21 cellular contexts compared by ENCODE assay signal in genomic region chr3:56764904-56765445, GRCh38. TPM values are rescaled to one million over a fixed set of nuclear protein-coding genes. Genes with fewer than 3 reads are reported as not detected.
DNase-seq lines count a peak whose midpoint lies in the region; ATAC-seq, FAIRE-seq and TF ChIP-seq lines count a peak whose summit lies in the region.
"Had no signal": no experiment of that assay in that cellular context is flagged by ENCODE, and none has a peak within 500 bp of the region (broad histone marks: within the 10 kb centered on the region; RNA-seq: fewer than 3 reads in every experiment).

No MANE protein-coding gene starts in this region.

- no TSS peak for BruUV-seq in HepG2 (replicated peaks; lab: Mats Ljungman, UMichigan)

- TF ChIP-seq POLR2A in HepG2 (IDR thresholded peaks at IDR 0.05; ENCODE audit: insufficient read depth in 1 of 2, low read depth in 2 of 2, low read length in 2 of 2) (no peak), right lobe of liver (IDR thresholded peaks at IDR 0.05) (no peak)

- peaks cover 6% of the 10 kb centered on the region for H3K79me2 ChIP-seq in HepG2 (ENCODE audit: insufficient read depth, low read length)

- H2AFZ ChIP-seq in HepG2 (ENCODE audit: low read length), result no peak overlapping the region

- no peaks in the 10 kb centered on the region for H3K9me3 ChIP-seq in HepG2 (ENCODE audit: low read length)
- no peaks in the 10 kb centered on the region for H3K9me3 ChIP-seq in right lobe of liver
- H3K9me3 ChIP-seq: suprapubic skin had no signal

- POLR2A ChIA-PET in HepG2 (lab: Yijun Ruan, JAX), result no interaction called here

- ATAC-seq in HepG2, result no peak
- no peak for ATAC-seq in right lobe of liver
- no peak for ATAC-seq in Right ventricle myocardium superior (ENCODE audit: poor library complexity)
- ATAC-seq: PC-3 had no signal

- H3K27ac Mint-ChIP-seq in activated T-helper 2 cell treated with anti-CD3 and anti-CD28 coated beads, Interferon-gamma antibody, Interleukin-2, Interleukin-4, amounts not matched to agents 10 μg/mL and 5 μg/mL and 100 μg/mL, durations not matched to agents 14 hours and 24 hours and 36 hours, result peak overlapping the region; percentile 23
- peak overlapping the region; percentile 64 for H3K27ac Mint-ChIP-seq in mesothelial cell of epicardium
- H3K27ac Mint-ChIP-seq: T-helper 1 cell treated with Interleukin-12 subunit alpha and Interleukin-12 subunit beta and Interleukin-4 antibody, amounts not matched to agents 30 μg/mL and 1 μg/mL, for 36 hours had no signal

- TF ChIP-seq EP300 in HepG2 (IDR thresholded peaks at IDR 0.05; ENCODE audit: low read depth in 2 of 2, low read length in 2 of 2), result no peak
- no peak for TF ChIP-seq EP300 in HepG2 (CRISPR knock-in tag; IDR thresholded peaks at IDR 0.05; ENCODE audit: borderline replicate concordance)

- H3K36me3 ChIP-seq in HepG2 (replicated peaks in 1 of 2; ENCODE audit: control insufficient read depth in 1 of 2, insufficient read depth in 2 of 2, low read length in 2 of 2), result peaks cover 6 to 21% of the 10 kb centered on the region in 2 experiments
- H3K36me3 ChIP-seq in right lobe of liver, result no peaks in the 10 kb centered on the region

- H3K4me2 ChIP-seq in HepG2 (ENCODE audit: low read depth, low read length), result no peak overlapping the region

- FAIRE-seq in HepG2 (lab: Jason Lieb, UNC), result no peak
- FAIRE-seq: islet of Langerhans had no signal

- H3K27me3 ChIP-seq in HepG2 (ENCODE audit: control insufficient read depth in 1 of 2, insufficient read depth in 2 of 2, low read length in 2 of 2) (no peaks in the 10 kb centered on the region), right lobe of liver (no peaks in the 10 kb centered on the region)
- H3K27me3 ChIP-seq: dorsolateral prefrontal cortex, suprapubic skin had no signal

- intact Hi-C loops in HepG2 (cut with micrococcal nuclease; ENCODE audit: unreplicated experiment) (no loop called here), right lobe of liver (cut with DNase I) (no loop called here), Right ventricle myocardium superior (cut with DNase I) (no loop called here)
- intact Hi-C loops in activated T-helper 2 cell treated with anti-CD3 and anti-CD28 coated beads, Interferon-gamma antibody, Interleukin-2, Interleukin-4, amounts not matched to agents 10 μg/mL and 5 μg/mL and 100 μg/mL, durations not matched to agents 14 hours and 24 hours and 36 hours (cut with micrococcal nuclease), result no loop called here

- no peak overlapping the region for H3K9ac ChIP-seq in HepG2 (ENCODE audit: insufficient read depth, low read depth, low read length)

- H3K4me1 ChIP-seq in HepG2 (ENCODE audit: insufficient read depth, low read length), result no peaks in the 10 kb centered on the region
- H3K4me1 ChIP-seq in right lobe of liver, result no peaks in the 10 kb centered on the region

- H3K36me3 Mint-ChIP-seq in activated T-helper 2 cell treated with anti-CD3 and anti-CD28 coated beads, Interferon-gamma antibody, Interleukin-2, Interleukin-4, amounts not matched to agents 10 μg/mL and 5 μg/mL and 100 μg/mL, durations not matched to agents 14 hours and 24 hours and 36 hours (ENCODE audit: low read depth), result peaks cover 73% of the 10 kb centered on the region
- H3K36me3 Mint-ChIP-seq in mesothelial cell of epicardium, result no peaks in the 10 kb centered on the region

- no peaks in the 10 kb centered on the region for H4K20me1 ChIP-seq in HepG2 (ENCODE audit: insufficient read depth, low read length)

- H3K4me1 Mint-ChIP-seq in activated T-helper 2 cell treated with anti-CD3 and anti-CD28 coated beads, Interferon-gamma antibody, Interleukin-2, Interleukin-4, amounts not matched to agents 10 μg/mL and 5 μg/mL and 100 μg/mL, durations not matched to agents 14 hours and 24 hours and 36 hours (ENCODE audit: low read depth), result peaks cover 54% of the 10 kb centered on the region
- peaks cover 26% of the 10 kb centered on the region for H3K4me1 Mint-ChIP-seq in mesothelial cell of epicardium

- no peaks in the 10 kb centered on the region for H3K9me3 Mint-ChIP-seq in activated T-helper 2 cell treated with anti-CD3 and anti-CD28 coated beads, Interferon-gamma antibody, Interleukin-2, Interleukin-4, amounts not matched to agents 10 μg/mL and 5 μg/mL and 100 μg/mL, durations not matched to agents 14 hours and 24 hours and 36 hours
- no peaks in the 10 kb centered on the region for H3K9me3 Mint-ChIP-seq in mesothelial cell of epicardium
- H3K9me3 Mint-ChIP-seq: T-helper 1 cell treated with Interleukin-12 subunit alpha and Interleukin-12 subunit beta and Interleukin-4 antibody, amounts not matched to agents 30 μg/mL and 1 μg/mL, for 36 hours had no signal

- in situ Hi-C loops in HepG2 (cut with HindIII; ENCODE audit: extremely low pct_ligation_motif_present, low pct_unique_long_range_greater_than_20kb), result no loop called here

- TF ChIP-seq RAD21 in HepG2 (CRISPR knock-in tag; IDR thresholded peaks at IDR 0.05), result no peak

- H3K4me3 ChIP-seq in HepG2 (replicated peaks in 1 of 3; ENCODE audit: insufficient read depth in 1 of 3, low read depth in 2 of 3, low read length in 3 of 3) (no peak overlapping the region), right lobe of liver (no peak overlapping the region)
- H3K4me3 ChIP-seq: dorsolateral prefrontal cortex, lung, suprapubic skin had no signal

- WGBS in HepG2 (ENCODE audit: low lambda C conversion rate), result 88% methylated on average over 6 of the region's 6 CpGs
- 72% methylated on average over 4 of the region's 6 CpGs for WGBS in right lobe of liver (ENCODE audit: insufficient coverage, low coverage, low lambda C conversion rate, missing lambda C conversion rate)

- DNase-seq in HepG2 (ENCODE audit: low spot score) (no peak), right lobe of liver (no peak), mesothelial cell of epicardium (ENCODE audit: low spot score in 2 of 2, unreplicated experiment in 2 of 2) (no peak), NCI-H2107 (lab: John Stamatoyannopoulos, UW) (no peak), Right ventricle myocardium superior (no peak), putamen (ENCODE audit: low spot score) (no peak)
- DNase-seq in activated T-helper 2 cell treated with anti-CD3 and anti-CD28 coated beads, Interferon-gamma antibody, Interleukin-2, Interleukin-4, amounts not matched to agents 10 μg/mL and 5 μg/mL and 100 μg/mL, durations not matched to agents 14 hours and 24 hours and 36 hours (ENCODE audit: low spot score), result no peak
- DNase-seq: Calu3, caudate nucleus, dorsolateral prefrontal cortex, EL, foreskin fibroblast, H7, hippocampal formation, KBM-7, PC-3 had no signal

- TF ChIP-seq CTCF in HepG2 (CRISPR knock-in tag; IDR thresholded peaks at IDR 0.05) (no peak), right lobe of liver (IDR thresholded peaks at IDR 0.05) (no peak), mesothelial cell of epicardium (IDR thresholded peaks at IDR 0.05; ENCODE audit: unreplicated experiment) (no peak)

- no peak overlapping the region for H3K4me3 Mint-ChIP-seq in activated T-helper 2 cell treated with anti-CD3 and anti-CD28 coated beads, Interferon-gamma antibody, Interleukin-2, Interleukin-4, amounts not matched to agents 10 μg/mL and 5 μg/mL and 100 μg/mL, durations not matched to agents 14 hours and 24 hours and 36 hours (ENCODE audit: low read depth)
- H3K4me3 Mint-ChIP-seq in mesothelial cell of epicardium, result no peak overlapping the region
- H3K4me3 Mint-ChIP-seq: T-helper 1 cell treated with Interleukin-12 subunit alpha and Interleukin-12 subunit beta and Interleukin-4 antibody, amounts not matched to agents 30 μg/mL and 1 μg/mL, for 36 hours had no signal

- H3K27ac ChIP-seq in HepG2 (ENCODE audit: extremely low read length, insufficient read depth, low read length), result no peak overlapping the region
- no peak overlapping the region for H3K27ac ChIP-seq in right lobe of liver
- H3K27ac ChIP-seq: dorsolateral prefrontal cortex, epithelial cell of prostate, suprapubic skin had no signal

- no peaks in the 10 kb centered on the region for H3K27me3 Mint-ChIP-seq in activated T-helper 2 cell treated with anti-CD3 and anti-CD28 coated beads, Interferon-gamma antibody, Interleukin-2, Interleukin-4, amounts not matched to agents 10 μg/mL and 5 μg/mL and 100 μg/mL, durations not matched to agents 14 hours and 24 hours and 36 hours (ENCODE audit: low read depth)
- H3K27me3 Mint-ChIP-seq in mesothelial cell of epicardium (ENCODE audit: low read depth), result no peaks in the 10 kb centered on the region

- CTCF ChIA-PET in HepG2 (lab: Yijun Ruan, JAX; ENCODE audit: low intra/inter-chr PET ratio, low total read pairs), result no interaction called here

TF ChIP-seq in HepG2, 621 proteins besides CTCF, POLR2A, EP300 and RAD21 (continues in another document):
- TF ChIP-seq AGO2 (optimal IDR thresholded peaks at IDR 0.05; ENCODE audit: low read depth, low read length), result no peak
- peak; percentile 94 for TF ChIP-seq BCL6 (CRISPR knock-in tag; IDR thresholded peaks at IDR 0.05)

RNA-seq across cellular contexts. Expression of gene ARHGEF3, which starts 36.8 kb away (rescaled TPM):
- total RNA-seq in HepG2 (2016; rRNA removed; fragmentation: Illumina TruSeq; extraction: Trizol) (23.1 and 32.8 TPM in 2 replicates), right lobe of liver (1 to 10 TPM; 1.0 to 2.9 (median 1.6) TPM), mesothelial cell of epicardium (28.7 to 31.7 TPM (median 29.0 TPM) in 3 replicates), Right ventricle myocardium superior (15.0 TPM)
- 4.0 TPM in 2 replicates for total RNA-seq in HepG2 (2016; cell fraction: cytosol; rRNA removed; fragmentation: Illumina TruSeq; extraction: Trizol; ENCODE audit: low read depth)
- total RNA-seq in HepG2 (2016; cell fraction: insoluble cytoplasmic fraction; rRNA removed; fragmentation: Illumina TruSeq; extraction: Trizol), result 21.8 and 28.1 TPM in 2 replicates
- total RNA-seq in HepG2 (2016; cell fraction: membrane; rRNA removed; fragmentation: Illumina TruSeq; extraction: Trizol), result 17.0 and 18.1 TPM in 2 replicates
- 24.9 and 26.4 TPM in 2 replicates for total RNA-seq in HepG2 (2016; cell fraction: nucleus; rRNA removed; fragmentation: Illumina TruSeq; extraction: Trizol)
- 10.3 and 14.8 TPM in 2 replicates for polyA plus RNA-seq in HepG2 (2011; rRNA removed)
- polyA plus RNA-seq in HepG2 (2011; cell fraction: cytosol; rRNA removed), result 9.2 and 9.4 TPM in 2 replicates
- polyA plus RNA-seq in HepG2 (2011; cell fraction: nucleus; rRNA removed), result 10.3 and 12.6 TPM in 2 replicates
- polyA plus RNA-seq in HepG2 (2012), result 9.0 and 10.3 TPM in 2 replicates
- polyA plus RNA-seq in HepG2 (2016; cell fraction: cytosol; fragmentation: Illumina TruSeq; extraction: Trizol; ENCODE audit: low read depth), result 2.0 and 2.2 TPM in 2 replicates
- polyA plus RNA-seq in HepG2 (2016; cell fraction: insoluble cytoplasmic fraction; fragmentation: Illumina TruSeq; extraction: Trizol; ENCODE audit: low read depth), result 29.1 and 30.2 TPM in 2 replicates
- 7.6 and 8.1 TPM in 2 replicates for polyA plus RNA-seq in HepG2 (2016; cell fraction: membrane; fragmentation: Illumina TruSeq; extraction: Trizol; ENCODE audit: low read depth)
- 19.5 and 19.8 TPM in 2 replicates for polyA plus RNA-seq in HepG2 (2016; cell fraction: nucleus; fragmentation: Illumina TruSeq; extraction: Trizol; ENCODE audit: insufficient read depth, low read depth)
- polyA minus RNA-seq in HepG2 (2011; rRNA and poly(A)+ RNA removed; ENCODE audit: low replicate concordance), result 11.4 and 21.5 TPM in 2 replicates
- polyA minus RNA-seq in HepG2 (2011; cell fraction: cytosol; rRNA and poly(A)+ RNA removed), result 14.4 and 17.7 TPM in 2 replicates
- 21.6 and 31.8 TPM in 2 replicates for polyA minus RNA-seq in HepG2 (2011; cell fraction: nucleus; rRNA and poly(A)+ RNA removed)
- 38.3 and 38.6 TPM in 2 replicates for total RNA-seq in activated T-helper 2 cell treated with anti-CD3 and anti-CD28 coated beads, Interferon-gamma antibody, Interleukin-2, Interleukin-4, amounts not matched to agents 10 μg/mL and 5 μg/mL and 100 μg/mL, durations not matched to agents 14 hours and 24 hours and 36 hours
